Comparison of ENCODE assay signal across 20 cellular contexts in genomic region chr13:39803851-39804250, GRCh38.
"Had no signal": no experiment of that assay in that cellular context is flagged by ENCODE, and none has a peak within 500 bp of the region (broad histone marks: within the 10 kb centered on the region; RNA-seq: fewer than 3 reads in every experiment).

No MANE protein-coding gene starts in this region.

- H3K27ac Mint-ChIP-seq: activated naive CD8-positive, alpha-beta T cell treated with anti-CD3 and anti-CD28 coated beads, Interleukin-2, amount 10 ng/mL, durations not matched to agents 7 days and 5 days; activated T-helper 2 cell treated with anti-CD3 and anti-CD28 coated beads, Interferon-gamma antibody, Interleukin-2, Interleukin-4, amounts not matched to agents 10 μg/mL and 5 μg/mL and 100 μg/mL, durations not matched to agents 14 hours and 24 hours and 36 hours; naive thymus-derived CD4-positive, alpha-beta T cell; T-cell; T-helper 2 cell treated with Interferon-gamma antibody and Interleukin-4, amounts not matched to agents 5 μg/mL and 100 μg/mL, for 36 hours had no signal

- H3K9me3 ChIP-seq: prostate gland, transverse colon, uterus had no signal

- DNase-seq: activated CD4-positive, CD25-positive, alpha-beta regulatory T cell treated with anti-CD3 and anti-CD28 coated beads, Interleukin-2, amount 50 U/mL, for 72 hours; activated naive CD4-positive, alpha-beta T cell treated with Interleukin-2 at 50 U/mL for 16 hours; activated naive CD8-positive, alpha-beta T cell treated with anti-CD3 and anti-CD28 coated beads, Interleukin-2, amount 10 ng/mL, durations not matched to agents 7 days and 5 days; body of pancreas; heart right ventricle; kidney glomerular epithelial cell; left lung; naive thymus-derived CD4-positive, alpha-beta T cell; spleen; stimulated activated CD4-positive, alpha-beta T cell treated with anti-CD3 and anti-CD28 coated beads, Interleukin-4, amount 100 ng/mL, for 24 hours; stomach; T-cell; transverse colon; uterus had no signal

- H3K27me3 Mint-ChIP-seq: activated naive CD8-positive, alpha-beta T cell treated with anti-CD3 and anti-CD28 coated beads, Interleukin-2, amount 10 ng/mL, durations not matched to agents 7 days and 5 days; naive thymus-derived CD4-positive, alpha-beta T cell had no signal

- H3K4me3 Mint-ChIP-seq: activated naive CD8-positive, alpha-beta T cell treated with anti-CD3 and anti-CD28 coated beads, Interleukin-2, amount 10 ng/mL, durations not matched to agents 7 days and 5 days; naive thymus-derived CD4-positive, alpha-beta T cell; T-cell; T-helper 2 cell treated with Interferon-gamma antibody and Interleukin-4, amounts not matched to agents 5 μg/mL and 100 μg/mL, for 36 hours had no signal

- H3K4me1 ChIP-seq: body of pancreas, heart right ventricle, left lung, prostate gland, spleen, stomach, suprapubic skin, transverse colon, uterus had no signal

- ATAC-seq: body of pancreas; heart right ventricle; left lung; naive thymus-derived CD4-positive, alpha-beta T cell; T-cell had no signal

- H3K27me3 ChIP-seq: body of pancreas, heart right ventricle, left lung, spleen, stomach, suprapubic skin, transverse colon, uterus had no signal

- H3K36me3 ChIP-seq: heart right ventricle, left lung, prostate gland, spleen, stomach, suprapubic skin, transverse colon, uterus had no signal

- H3K4me1 Mint-ChIP-seq: naive thymus-derived CD4-positive, alpha-beta T cell; T-cell had no signal

- H3K27ac ChIP-seq: body of pancreas, heart right ventricle, left lung, prostate gland, stomach, suprapubic skin, transverse colon, uterus, VCaP had no signal

- H3K4me3 ChIP-seq: body of pancreas, heart right ventricle, left lung, lung, prostate gland, spleen, stomach, suprapubic skin, transverse colon, uterus had no signal
